ENCODE assay signal across 8 cellular contexts in the genomic region with DNA sequence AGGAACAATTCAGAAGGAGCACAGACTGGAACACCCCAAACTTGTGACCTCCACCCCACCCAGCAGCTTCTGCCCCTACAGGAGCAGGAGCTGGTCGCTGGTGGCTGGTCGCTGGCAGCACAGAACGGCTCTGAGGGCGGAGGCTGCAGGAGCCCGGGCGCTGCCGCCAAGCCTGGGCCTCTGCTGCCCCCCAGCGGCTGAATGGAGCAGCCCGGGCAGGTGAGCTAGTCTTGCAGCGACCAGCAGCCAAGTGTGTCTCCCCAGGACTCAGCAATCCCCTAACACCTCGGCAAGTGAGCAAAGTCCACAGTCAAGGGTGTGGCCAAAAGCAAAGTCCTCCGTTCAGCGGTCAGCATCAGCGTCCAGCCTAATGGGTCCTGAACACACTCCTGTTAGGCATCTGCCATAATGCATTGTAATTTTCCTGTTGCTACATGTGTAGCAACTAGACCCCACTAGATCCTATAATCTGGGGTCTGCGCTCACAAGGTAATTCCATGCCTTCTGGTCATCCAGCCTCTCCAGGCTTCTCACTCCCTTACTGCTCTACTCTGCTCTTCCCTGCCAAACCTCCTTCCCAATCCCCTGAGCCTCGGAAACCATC. TPM values are rescaled to one million over a fixed set of nuclear protein-coding genes. Genes with fewer than 3 reads are reported as not detected.
DNase-seq lines count a peak whose midpoint lies in the region; ATAC-seq lines count a peak whose summit lies in the region.

No MANE protein-coding gene starts in this region.

- H3K4me3 ChIP-seq in CD4-positive, alpha-beta memory T cell (ENCODE audit: low read length in 2 of 2), result no peak overlapping the region
- no peak overlapping the region for H3K4me3 ChIP-seq in adipocyte (ENCODE audit: low read length)

- no peaks in the 10 kb centered on the region for H3K4me1 ChIP-seq in CD4-positive, alpha-beta memory T cell (ENCODE audit: insufficient read depth, low read length)
- no peaks in the 10 kb centered on the region for H3K4me1 ChIP-seq in adipocyte (ENCODE audit: control insufficient read depth, insufficient read depth, low read length)

- no peaks in the 10 kb centered on the region for H3K36me3 Mint-ChIP-seq in CD4-positive, alpha-beta memory T cell
- H3K36me3 Mint-ChIP-seq in T-helper 17 cell (ENCODE audit: low read depth), result no peaks in the 10 kb centered on the region

- no peak overlapping the region for H3K27ac Mint-ChIP-seq in CD4-positive, alpha-beta memory T cell
- H3K27ac Mint-ChIP-seq in T-helper 17 cell, result no peak overlapping the region

- H3K36me3 ChIP-seq in CD4-positive, alpha-beta memory T cell (ENCODE audit: insufficient read depth, low read length), result no peaks in the 10 kb centered on the region
- no peaks in the 10 kb centered on the region for H3K36me3 ChIP-seq in adipocyte (ENCODE audit: control insufficient read depth, insufficient read depth, low read length, severe bottlenecking)

- H3K27me3 Mint-ChIP-seq in CD4-positive, alpha-beta memory T cell, result peaks cover 0 to 13% of the 10 kb centered on the region in 2 donors
- peaks cover 40% of the 10 kb centered on the region for H3K27me3 Mint-ChIP-seq in T-helper 17 cell

- no peaks in the 10 kb centered on the region for H3K9me3 Mint-ChIP-seq in CD4-positive, alpha-beta memory T cell

- peak; percentile 56 to 63 (median 60) for DNase-seq in CD4-positive, alpha-beta memory T cell
- DNase-seq in NCI-H1105 (lab: John Stamatoyannopoulos, UW), result peak; percentile 76
- peak; percentile 53 to 76 (median 64) for DNase-seq in T-helper 17 cell
- DNase-seq in adipocyte (ENCODE audit: low read depth), result peak; percentile 83
- DNase-seq in left cardiac atrium, result peak; percentile 83
- peak; percentile 87 for DNase-seq in retina

- no peaks in the 10 kb centered on the region for H3K27me3 ChIP-seq in CD4-positive, alpha-beta memory T cell (ENCODE audit: insufficient read depth, low read length)
- peaks cover 45% of the 10 kb centered on the region for H3K27me3 ChIP-seq in adipocyte (replicated peaks; ENCODE audit: control insufficient read depth, insufficient read depth, low read length)

- ATAC-seq in GM21526 (IDR thresholded peaks at IDR 0.05; ENCODE audit: low FRiP score, unreplicated experiment) (peak; percentile 55), T-helper 17 cell (peak; percentile 88), left cardiac atrium (peak; percentile 88 to 90), HG03457 (IDR thresholded peaks at IDR 0.05; ENCODE audit: unreplicated experiment) (no peak)

- POLR2A ChIA-PET in CD4-positive, alpha-beta memory T cell (lab: Charles Lee; ENCODE audit: partially characterized antibody), result no interaction called here

- H3K27ac ChIP-seq in CD4-positive, alpha-beta memory T cell (ENCODE audit: low read depth, low read length), result no peak overlapping the region

- H3K4me1 Mint-ChIP-seq in CD4-positive, alpha-beta memory T cell, result peaks cover 0 to 3% (median 0%) of the 10 kb centered on the region in 4 donors
- H3K4me1 Mint-ChIP-seq in T-helper 17 cell, result peaks cover 6% of the 10 kb centered on the region

- H3K4me3 Mint-ChIP-seq in CD4-positive, alpha-beta memory T cell, result peak overlapping the region in 1 of 8 donors; percentile 30
- peak overlapping the region; percentile 15 for H3K4me3 Mint-ChIP-seq in T-helper 17 cell

- H3K9ac ChIP-seq in adipocyte (ENCODE audit: low read length), result no peak overlapping the region

- no peaks in the 10 kb centered on the region for H3K9me3 ChIP-seq in CD4-positive, alpha-beta memory T cell (ENCODE audit: control insufficient read depth in 1 of 2, low read length in 2 of 2)
- no peaks in the 10 kb centered on the region for H3K9me3 ChIP-seq in T-helper 17 cell (ENCODE audit: control insufficient read depth, low read length, poor library complexity, severe bottlenecking)
- H3K9me3 ChIP-seq in adipocyte (ENCODE audit: control insufficient read depth, low read length), result no peaks in the 10 kb centered on the region

- intact Hi-C loops in CD4-positive, alpha-beta memory T cell (cut with micrococcal nuclease), result loop anchor here (1.0 kb wide), 1 partner anchor 1109 kb away; no protein-coding TSS in a partner anchor
- intact Hi-C loops in left cardiac atrium (cut with DNase I), result loop anchor here (5.0 to 10.0 kb wide), 4 partner anchors 278 to 1110 kb away; no protein-coding TSS in a partner anchor

- CTCF ChIA-PET in CD4-positive, alpha-beta memory T cell (lab: Charles Lee; ENCODE audit: partially characterized antibody), result interaction anchor here (0.8 to 4.7 kb wide), 15 partner anchors 8 to 1123 kb away, joined by 3 to 41 read pairs (median 5); no protein-coding TSS in a partner anchor

RNA-seq across cellular contexts. Expression of a gene that starts 12.1 kb away (rescaled TPM):
- not detected for total RNA-seq in CD4-positive, alpha-beta memory T cell
- not detected for polyA plus RNA-seq in CD4-positive, alpha-beta memory T cell
- total RNA-seq in T-helper 17 cell, result not detected
- total RNA-seq in left cardiac atrium, result not detected

RNA-seq across cellular contexts. Expression of a gene that starts 16.8 kb away (rescaled TPM):
- not detected for total RNA-seq in CD4-positive, alpha-beta memory T cell
- polyA plus RNA-seq in CD4-positive, alpha-beta memory T cell, result not detected
- total RNA-seq in T-helper 17 cell (not detected), left cardiac atrium (not detected)

RNA-seq across cellular contexts. Expression of a gene that starts 38.2 kb away (rescaled TPM):
- total RNA-seq in CD4-positive, alpha-beta memory T cell, result not detected
- not detected for polyA plus RNA-seq in CD4-positive, alpha-beta memory T cell
- total RNA-seq in T-helper 17 cell, result not detected
- not detected for total RNA-seq in left cardiac atrium

RNA-seq across cellular contexts. Expression of a gene that starts 50.0 kb away (rescaled TPM):
- not detected for total RNA-seq in CD4-positive, alpha-beta memory T cell
- polyA plus RNA-seq in CD4-positive, alpha-beta memory T cell, result not detected
- total RNA-seq in T-helper 17 cell (under 1 TPM in 1 of 2 donors, not detected in 1; 0.55 TPM), left cardiac atrium (10 to 100 TPM; 25.5 to 35.1 TPM)
